In genomic region chr18:68462148-68462547, GRCh38 we compare ENCODE assay signal across 31 cellular contexts.
"Had no signal": no experiment of that assay in that cellular context is flagged by ENCODE, and none has a peak within 500 bp of the region (broad histone marks: within the 10 kb centered on the region; RNA-seq: fewer than 3 reads in every experiment).

No MANE protein-coding gene starts in this region.

- DNase-seq: activated CD4-positive, alpha-beta memory T cell treated with anti-CD3 and anti-CD28 coated beads for 36 hours; activated CD4-positive, alpha-beta T cell treated with anti-CD3 and anti-CD28 coated beads for 36 hours; activated CD4-positive, alpha-beta T cell treated with anti-CD3 and anti-CD28 coated beads, Interleukin-2, amount 10 ng/mL, durations not matched to agents 24 days and 14 days; activated CD4-positive, CD25-positive, alpha-beta regulatory T cell; activated CD4-positive, CD25-positive, alpha-beta regulatory T cell treated with anti-CD3 and anti-CD28 coated beads, Interleukin-2, amount 50 U/mL, for 72 hours; activated CD8-positive, alpha-beta memory T cell treated with anti-CD3 and anti-CD28 coated beads, Interleukin-2, amount 10 ng/mL, durations not matched to agents 7 days and 5 days; activated CD8-positive, alpha-beta memory T cell treated with anti-CD3 and anti-CD28 coated beads, Interleukin-2, amount 50 U/mL, for 4 hours; activated CD8-positive, alpha-beta T cell treated with anti-CD3 and anti-CD28 coated beads, Interleukin-2, amount 10 ng/mL, durations not matched to agents 7 days and 5 days; activated effector memory CD4-positive, alpha-beta T cell treated with anti-CD3 and anti-CD28 coated beads, Interleukin-2, amount 50 U/mL, for 16 hours; activated naive CD4-positive, alpha-beta T cell treated with anti-CD3 and anti-CD28 coated beads for 36 hours; activated naive CD8-positive, alpha-beta T cell treated with anti-CD3 and anti-CD28 coated beads for 36 hours; activated naive CD8-positive, alpha-beta T cell treated with anti-CD3 and anti-CD28 coated beads, Interleukin-2, amount 50 U/mL, for 24 hours; activated T-cell treated with anti-CD3 and anti-CD28 coated beads, Interleukin-2, amount 50 U/mL, for 1 hour; activated T-cell treated with anti-CD3 and anti-CD28 coated beads, Interleukin-2, amount 50 U/mL, for 48 hours; adrenal gland; amygdala; aorta; body of pancreas; caudate nucleus; colonic mucosa; effector CD8-positive, alpha-beta T cell; esophagus squamous epithelium; foreskin fibroblast; T-helper 2 cell had no signal

- H3K36me3 Mint-ChIP-seq: activated CD4-positive, alpha-beta memory T cell treated with anti-CD3 and anti-CD28 coated beads for 36 hours; activated CD8-positive, alpha-beta memory T cell treated with anti-CD3 and anti-CD28 coated beads, Interleukin-2, amount 10 ng/mL, durations not matched to agents 7 days and 5 days; activated naive CD4-positive, alpha-beta T cell treated with anti-CD3 and anti-CD28 coated beads, Interleukin-2, amount 50 U/mL, for 24 hours; activated naive CD8-positive, alpha-beta T cell treated with anti-CD3 and anti-CD28 coated beads for 36 hours had no signal

- H3K27me3 ChIP-seq: adrenal gland, body of pancreas, colonic mucosa, esophagus squamous epithelium had no signal

- H3K4me1 ChIP-seq: adrenal gland, body of pancreas, colonic mucosa, esophagus squamous epithelium had no signal

- H3K4me3 ChIP-seq: adrenal gland, body of pancreas, colonic mucosa, esophagus squamous epithelium had no signal

- H3K9me3 Mint-ChIP-seq: activated CD4-positive, alpha-beta memory T cell treated with anti-CD3 and anti-CD28 coated beads for 36 hours; activated CD4-positive, alpha-beta T cell treated with anti-CD3 and anti-CD28 coated beads, Interleukin-2, amount 10 ng/mL, durations not matched to agents 24 days and 14 days; activated naive CD4-positive, alpha-beta T cell treated with anti-CD3 and anti-CD28 coated beads for 36 hours; activated naive CD4-positive, alpha-beta T cell treated with anti-CD3 and anti-CD28 coated beads, Interleukin-2, amount 50 U/mL, for 24 hours; activated naive CD8-positive, alpha-beta T cell treated with anti-CD3 and anti-CD28 coated beads for 36 hours; activated naive CD8-positive, alpha-beta T cell treated with anti-CD3 and anti-CD28 coated beads, Interleukin-2, amount 50 U/mL, for 24 hours; activated T-helper 1 cell treated with anti-CD3 and anti-CD28 coated beads, Interleukin-12 subunit alpha, Interleukin-12 subunit beta, Interleukin-2, Interleukin-4 antibody, amounts not matched to agents 30 ng/mL and 10 ng/mL and 1 ng/mL, durations not matched to agents 14 hours and 24 hours and 36 hours; activated T-helper 2 cell treated with anti-CD3 and anti-CD28 coated beads, Interferon-gamma antibody, Interleukin-2, Interleukin-4, amounts not matched to agents 10 μg/mL and 5 μg/mL and 100 μg/mL, durations not matched to agents 14 hours and 24 hours and 36 hours had no signal

- H3K4me1 Mint-ChIP-seq: activated CD4-positive, alpha-beta T cell treated with anti-CD3 and anti-CD28 coated beads for 36 hours; activated CD4-positive, alpha-beta T cell treated with anti-CD3 and anti-CD28 coated beads, Interleukin-2, amount 10 ng/mL, durations not matched to agents 24 days and 14 days; activated CD8-positive, alpha-beta memory T cell treated with anti-CD3 and anti-CD28 coated beads, Interleukin-2, amount 10 ng/mL, durations not matched to agents 7 days and 5 days; activated naive CD4-positive, alpha-beta T cell treated with anti-CD3 and anti-CD28 coated beads, Interleukin-2, amount 50 U/mL, for 24 hours; activated naive CD8-positive, alpha-beta T cell treated with anti-CD3 and anti-CD28 coated beads for 36 hours; activated naive CD8-positive, alpha-beta T cell treated with anti-CD3 and anti-CD28 coated beads, Interleukin-2, amount 50 U/mL, for 24 hours had no signal

- H3K27me3 Mint-ChIP-seq: activated CD4-positive, alpha-beta memory T cell treated with anti-CD3 and anti-CD28 coated beads for 36 hours; activated CD4-positive, alpha-beta T cell treated with anti-CD3 and anti-CD28 coated beads for 36 hours; activated CD4-positive, alpha-beta T cell treated with anti-CD3 and anti-CD28 coated beads, Interleukin-2, amount 10 ng/mL, durations not matched to agents 24 days and 14 days; activated naive CD4-positive, alpha-beta T cell treated with anti-CD3 and anti-CD28 coated beads, Interleukin-2, amount 50 U/mL, for 24 hours; activated naive CD8-positive, alpha-beta T cell treated with anti-CD3 and anti-CD28 coated beads, Interleukin-2, amount 50 U/mL, for 24 hours had no signal

- H3K27ac ChIP-seq: adrenal gland, body of pancreas, colonic mucosa, epithelial cell of prostate, esophagus squamous epithelium had no signal

- H3K4me3 Mint-ChIP-seq: activated CD4-positive, alpha-beta memory T cell treated with anti-CD3 and anti-CD28 coated beads for 36 hours; activated CD4-positive, alpha-beta T cell treated with anti-CD3 and anti-CD28 coated beads for 36 hours; activated CD4-positive, alpha-beta T cell treated with anti-CD3 and anti-CD28 coated beads, Interleukin-2, amount 10 ng/mL, durations not matched to agents 24 days and 14 days; activated CD8-positive, alpha-beta memory T cell treated with anti-CD3 and anti-CD28 coated beads, Interleukin-2, amount 10 ng/mL, durations not matched to agents 7 days and 5 days; activated CD8-positive, alpha-beta T cell treated with anti-CD3 and anti-CD28 coated beads, Interleukin-2, amount 10 ng/mL, durations not matched to agents 7 days and 5 days; activated naive CD4-positive, alpha-beta T cell treated with anti-CD3 and anti-CD28 coated beads for 36 hours; activated naive CD4-positive, alpha-beta T cell treated with anti-CD3 and anti-CD28 coated beads, Interleukin-2, amount 50 U/mL, for 24 hours; activated naive CD8-positive, alpha-beta T cell treated with anti-CD3 and anti-CD28 coated beads for 36 hours; activated naive CD8-positive, alpha-beta T cell treated with anti-CD3 and anti-CD28 coated beads, Interleukin-2, amount 50 U/mL, for 24 hours; activated T-helper 1 cell treated with anti-CD3 and anti-CD28 coated beads, Interleukin-12 subunit alpha, Interleukin-12 subunit beta, Interleukin-2, Interleukin-4 antibody, amounts not matched to agents 30 ng/mL and 10 ng/mL and 1 ng/mL, durations not matched to agents 14 hours and 24 hours and 36 hours had no signal

- ATAC-seq: activated CD4-positive, alpha-beta T cell treated with anti-CD3 and anti-CD28 coated beads for 36 hours; activated CD8-positive, alpha-beta memory T cell treated with anti-CD3 and anti-CD28 coated beads, Interleukin-2, amount 10 ng/mL, durations not matched to agents 7 days and 5 days; activated CD8-positive, alpha-beta T cell treated with anti-CD3 and anti-CD28 coated beads, Interleukin-2, amount 10 ng/mL, durations not matched to agents 7 days and 5 days; activated naive CD8-positive, alpha-beta T cell treated with anti-CD3 and anti-CD28 coated beads, Interleukin-2, amount 50 U/mL, for 24 hours; body of pancreas had no signal

- H3K9me3 ChIP-seq: adrenal gland, body of pancreas, colonic mucosa, esophagus squamous epithelium had no signal

- FAIRE-seq: endometrium, endothelial cell of umbilical vein, frontal cortex had no signal

- H3K36me3 ChIP-seq: adrenal gland, colonic mucosa, esophagus squamous epithelium had no signal

- H3K27ac Mint-ChIP-seq: activated CD4-positive, alpha-beta memory T cell treated with anti-CD3 and anti-CD28 coated beads for 36 hours; activated CD4-positive, alpha-beta T cell treated with anti-CD3 and anti-CD28 coated beads for 36 hours; activated CD4-positive, alpha-beta T cell treated with anti-CD3 and anti-CD28 coated beads, Interleukin-2, amount 10 ng/mL, durations not matched to agents 24 days and 14 days; activated CD8-positive, alpha-beta memory T cell treated with anti-CD3 and anti-CD28 coated beads, Interleukin-2, amount 10 ng/mL, durations not matched to agents 7 days and 5 days; activated CD8-positive, alpha-beta T cell treated with anti-CD3 and anti-CD28 coated beads, Interleukin-2, amount 10 ng/mL, durations not matched to agents 7 days and 5 days; activated naive CD4-positive, alpha-beta T cell treated with anti-CD3 and anti-CD28 coated beads for 36 hours; activated naive CD4-positive, alpha-beta T cell treated with anti-CD3 and anti-CD28 coated beads, Interleukin-2, amount 50 U/mL, for 24 hours; activated naive CD8-positive, alpha-beta T cell treated with anti-CD3 and anti-CD28 coated beads for 36 hours; activated naive CD8-positive, alpha-beta T cell treated with anti-CD3 and anti-CD28 coated beads, Interleukin-2, amount 50 U/mL, for 24 hours; activated T-helper 1 cell treated with anti-CD3 and anti-CD28 coated beads, Interleukin-12 subunit alpha, Interleukin-12 subunit beta, Interleukin-2, Interleukin-4 antibody, amounts not matched to agents 30 ng/mL and 10 ng/mL and 1 ng/mL, durations not matched to agents 14 hours and 24 hours and 36 hours; activated T-helper 2 cell treated with anti-CD3 and anti-CD28 coated beads, Interferon-gamma antibody, Interleukin-2, Interleukin-4, amounts not matched to agents 10 μg/mL and 5 μg/mL and 100 μg/mL, durations not matched to agents 14 hours and 24 hours and 36 hours had no signal
